In the genomic region with DNA sequence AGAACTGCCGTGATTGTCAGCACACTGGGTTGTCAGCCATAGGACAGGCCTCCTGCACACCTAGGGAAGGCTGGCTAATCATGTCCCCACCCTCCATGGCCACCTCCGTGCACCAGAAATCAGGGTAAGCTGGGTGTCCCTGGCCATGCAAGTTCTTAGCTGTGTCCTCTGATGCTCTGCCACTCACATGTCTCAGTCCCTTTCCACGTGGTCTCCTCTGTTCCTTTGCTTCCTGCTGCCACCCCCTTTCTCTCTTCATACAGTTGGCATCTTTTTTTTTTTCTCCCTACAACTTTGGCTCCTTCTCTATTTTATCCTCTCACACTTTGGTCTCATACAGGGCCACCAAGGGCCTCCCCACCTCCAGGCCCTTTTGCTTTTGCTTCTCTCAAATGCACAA, we compare ENCODE assay signal across 1 cellular context.
TF ChIP-seq lines count a peak whose summit lies in the region.

No MANE protein-coding gene starts in this region.

TF ChIP-seq in IMR-90, 13 proteins besides CTCF, POLR2A, EP300 and RAD21:
- TF ChIP-seq, protein P1, sequence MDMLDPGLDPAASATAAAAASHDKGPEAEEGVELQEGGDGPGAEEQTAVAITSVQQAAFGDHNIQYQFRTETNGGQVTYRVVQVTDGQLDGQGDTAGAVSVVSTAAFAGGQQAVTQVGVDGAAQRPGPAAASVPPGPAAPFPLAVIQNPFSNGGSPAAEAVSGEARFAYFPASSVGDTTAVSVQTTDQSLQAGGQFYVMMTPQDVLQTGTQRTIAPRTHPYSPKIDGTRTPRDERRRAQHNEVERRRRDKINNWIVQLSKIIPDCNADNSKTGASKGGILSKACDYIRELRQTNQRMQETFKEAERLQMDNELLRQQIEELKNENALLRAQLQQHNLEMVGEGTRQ (IDR thresholded peaks at IDR 0.05; ENCODE audit: low read depth, low read length): no peak
- TF ChIP-seq SMC3 (IDR thresholded peaks at IDR 0.05; ENCODE audit: low read depth, low read length) (no peak), MXI1 (IDR thresholded peaks at IDR 0.05; ENCODE audit: borderline replicate concordance, low read depth, low read length) (no peak), RFX5 (IDR thresholded peaks at IDR 0.05; ENCODE audit: low read depth, low read length) (no peak), NFE2L2 (IDR thresholded peaks at IDR 0.05; ENCODE audit: low read depth, low read length) (no peak), MAZ (IDR thresholded peaks at IDR 0.05; ENCODE audit: borderline replicate concordance, low read depth, low read length) (no peak), RCOR1 (IDR thresholded peaks at IDR 0.05; ENCODE audit: insufficient replicate concordance, low read length) (no peak)
- TF ChIP-seq, protein P2, sequence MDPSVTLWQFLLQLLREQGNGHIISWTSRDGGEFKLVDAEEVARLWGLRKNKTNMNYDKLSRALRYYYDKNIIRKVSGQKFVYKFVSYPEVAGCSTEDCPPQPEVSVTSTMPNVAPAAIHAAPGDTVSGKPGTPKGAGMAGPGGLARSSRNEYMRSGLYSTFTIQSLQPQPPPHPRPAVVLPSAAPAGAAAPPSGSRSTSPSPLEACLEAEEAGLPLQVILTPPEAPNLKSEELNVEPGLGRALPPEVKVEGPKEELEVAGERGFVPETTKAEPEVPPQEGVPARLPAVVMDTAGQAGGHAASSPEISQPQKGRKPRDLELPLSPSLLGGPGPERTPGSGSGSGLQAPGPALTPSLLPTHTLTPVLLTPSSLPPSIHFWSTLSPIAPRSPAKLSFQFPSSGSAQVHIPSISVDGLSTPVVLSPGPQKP (IDR thresholded peaks at IDR 0.05; ENCODE audit: borderline replicate concordance, low read depth, low read length): no peak
